ENCODE assay signal across 8 cellular contexts in the genomic region with DNA sequence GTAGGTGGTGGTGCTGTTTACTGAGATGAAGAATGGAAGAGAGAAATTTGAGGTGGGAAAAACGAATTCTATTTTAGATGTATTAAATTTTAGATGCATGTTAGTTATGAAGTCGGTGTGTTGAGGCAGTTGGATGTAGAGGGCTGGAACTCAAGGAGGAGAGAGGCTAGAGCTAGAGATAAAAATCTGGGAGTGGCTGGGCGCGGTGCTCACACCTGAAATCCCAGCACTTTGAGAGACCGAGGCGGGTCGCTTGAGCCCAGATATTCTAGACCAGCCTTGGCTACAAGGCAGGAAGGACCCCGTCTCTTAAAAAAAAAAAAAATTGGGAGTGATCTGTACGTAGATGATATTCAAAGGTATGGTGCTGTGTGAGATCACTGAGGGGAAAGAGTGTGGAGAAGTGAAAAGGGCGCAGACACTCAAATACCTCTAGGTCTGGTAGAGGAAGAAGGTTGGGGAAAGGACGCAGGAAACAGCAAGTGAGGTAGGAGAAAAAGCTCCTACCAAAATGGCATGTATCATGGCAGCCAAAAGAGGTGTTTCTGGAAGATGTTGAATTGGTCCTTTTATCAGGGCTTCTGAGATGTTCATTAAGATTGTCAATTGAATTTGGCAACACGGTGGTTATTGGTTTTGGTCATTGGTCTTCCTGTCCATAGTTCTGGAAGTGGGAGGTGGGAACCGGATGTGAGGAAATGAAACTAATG. TPM values are rescaled to one million over a fixed set of nuclear protein-coding genes. Genes with fewer than 3 reads are reported as not detected.
DNase-seq lines count a peak whose midpoint lies in the region; ATAC-seq and TF ChIP-seq lines count a peak whose summit lies in the region.

No MANE protein-coding gene starts in this region.

- TF ChIP-seq CTCF in cardiac muscle cell (IDR thresholded peaks at IDR 0.05; ENCODE audit: low read depth, low read length) (no peak), kidney epithelial cell (IDR thresholded peaks at IDR 0.05; ENCODE audit: insufficient read depth, low read length, poor library complexity, severe bottlenecking) (no peak), tibial artery (IDR thresholded peaks at IDR 0.05) (no peak)

- ATAC-seq in left cardiac atrium (no peak), HG02623 (IDR thresholded peaks at IDR 0.05; ENCODE audit: unreplicated experiment) (no peak)
- ATAC-seq in activated naive CD4-positive, alpha-beta T cell treated with anti-CD3 and anti-CD28 coated beads, Interleukin-2, amount 50 U/mL, for 72 hours = no peak

- peak overlapping the region; percentile 96 for H3K4me3 ChIP-seq in cardiac muscle cell
- peak overlapping the region; percentile 82 for H3K4me3 ChIP-seq in kidney epithelial cell (ENCODE audit: low read depth, low read length)
- peak overlapping the region; percentile 83 to 98 for H3K4me3 ChIP-seq in tibial artery

- no peaks in the 10 kb centered on the region for H3K9me3 ChIP-seq in cardiac muscle cell (ENCODE audit: low read depth)
- H3K9me3 ChIP-seq in tibial artery = no peaks in the 10 kb centered on the region

- peaks cover 22% of the 10 kb centered on the region for H3K4me1 ChIP-seq in cardiac muscle cell (ENCODE audit: low read depth)
- H3K4me1 ChIP-seq in tibial artery = peaks cover 0 to 27% (median 6%) of the 10 kb centered on the region in 4 donors

- H3K27ac ChIP-seq in cardiac muscle cell = no peak overlapping the region
- H3K27ac ChIP-seq in tibial artery = peak overlapping the region; percentile 84 to 93

- intact Hi-C loops in left cardiac atrium (cut with DNase I) (no loop called here), tibial artery (cut with DNase I; ENCODE audit: low total_unique reads) (loop anchor here (5.0 kb wide), 1 partner anchor 62 kb away; a partner anchor contains a TSS)

- no peaks in the 10 kb centered on the region for H3K9me3 Mint-ChIP-seq in activated naive CD4-positive, alpha-beta T cell treated with anti-CD3 and anti-CD28 coated beads, Interleukin-2, amount 50 U/mL, for 72 hours

- H3K36me3 ChIP-seq in cardiac muscle cell = no peaks in the 10 kb centered on the region
- H3K36me3 ChIP-seq in kidney epithelial cell (ENCODE audit: control insufficient read depth, insufficient read depth, low read length) = no peaks in the 10 kb centered on the region
- H3K36me3 ChIP-seq in tibial artery = peaks cover 0 to 6% (median 0%) of the 10 kb centered on the region in 3 donors

- peak overlapping the region; percentile 76 to 77 for H3K27ac Mint-ChIP-seq in activated naive CD4-positive, alpha-beta T cell treated with anti-CD3 and anti-CD28 coated beads, Interleukin-2, amount 50 U/mL, for 72 hours

- DNase-seq in cardiac muscle cell (ENCODE audit: low read depth in 1 of 2, low spot score in 1 of 2) = no peak
- no peak for DNase-seq in left cardiac atrium
- DNase-seq in activated naive CD4-positive, alpha-beta T cell treated with anti-CD3 and anti-CD28 coated beads, Interleukin-2, amount 50 U/mL, for 72 hours (ENCODE audit: low spot score in 2 of 2) = no peak
- DNase-seq in kidney epithelial cell (ENCODE audit: low read depth) = no peak
- no peak for DNase-seq in tibial artery
- DNase-seq in stimulated activated CD4-positive, alpha-beta T cell treated with anti-CD3 and anti-CD28 coated beads, Interleukin-4, amount 100 ng/mL, for 4 hours = no peak
- no peak for DNase-seq in NCI-H345 treated with DMSO at 0.1 percent for 48 hours (lab: John Stamatoyannopoulos, UW; ENCODE audit: unreplicated experiment)

- no peaks in the 10 kb centered on the region for H3K27me3 ChIP-seq in cardiac muscle cell
- H3K27me3 ChIP-seq in kidney epithelial cell (ENCODE audit: control insufficient read depth, insufficient read depth, low read length) = no peaks in the 10 kb centered on the region
- no peaks in the 10 kb centered on the region for H3K27me3 ChIP-seq in tibial artery

- H3K36me3 Mint-ChIP-seq in activated naive CD4-positive, alpha-beta T cell treated with anti-CD3 and anti-CD28 coated beads, Interleukin-2, amount 50 U/mL, for 72 hours = peaks cover 20 to 30% of the 10 kb centered on the region in 2 donors

RNA-seq across cellular contexts. Expression of a gene that starts 1.8 kb away (rescaled TPM):
- total RNA-seq in cardiac muscle cell (27.4 and 34.9 TPM in 2 replicates), left cardiac atrium (10 to 100 TPM; 13.2 to 14.3 TPM), kidney epithelial cell (30.2 and 32.1 TPM in 2 replicates)
- 15.7 and 23.7 TPM in 2 replicates for polyA plus RNA-seq in cardiac muscle cell
- total RNA-seq in activated naive CD4-positive, alpha-beta T cell treated with anti-CD3 and anti-CD28 coated beads, Interleukin-2, amount 50 U/mL, for 72 hours = 10 to 100 TPM; 43.3 to 82.2 TPM
